In genomic region chr2:36965196-36965595, GRCh38 we compare ENCODE assay signal across 8 cellular contexts. TPM values are rescaled to one million over a fixed set of nuclear protein-coding genes. Genes with fewer than 3 reads are reported as not detected.
DNase-seq lines count a peak whose midpoint lies in the region; ATAC-seq and TF ChIP-seq lines count a peak whose summit lies in the region.

No MANE protein-coding gene starts in this region.

- TF ChIP-seq POLR2A in erythroblast (IDR thresholded peaks at IDR 0.05; ENCODE audit: low read length): no peak

- H3F3A ChIP-seq in PC-3 (ENCODE audit: low read length, unreplicated experiment): no peaks in the 10 kb centered on the region

- H3K9me3 ChIP-seq in DND-41 (ENCODE audit: insufficient read depth, low read length, severe bottlenecking): no peaks in the 10 kb centered on the region
- no peaks in the 10 kb centered on the region for H3K9me3 ChIP-seq in PC-3 (ENCODE audit: low read length)
- H3K9me3 ChIP-seq in parathyroid adenoma (ENCODE audit: control insufficient read depth, low read length): no peaks in the 10 kb centered on the region

- no peaks in the 10 kb centered on the region for H3K9me2 ChIP-seq in PC-3 (replicated peaks; ENCODE audit: low read length)

- H3K27me3 ChIP-seq in DND-41 (ENCODE audit: insufficient read depth, low read length, poor library complexity): no peaks in the 10 kb centered on the region
- no peaks in the 10 kb centered on the region for H3K27me3 ChIP-seq in PC-3 (ENCODE audit: low read length)
- no peaks in the 10 kb centered on the region for H3K27me3 ChIP-seq in parathyroid adenoma (ENCODE audit: control insufficient read depth, insufficient read depth, low read length)

- H2AFZ ChIP-seq in DND-41 (ENCODE audit: low read depth, low read length) (no peak overlapping the region; the same call in 1 of the 2 replicates), PC-3 (ENCODE audit: low read length) (peak overlapping the region; percentile 84), parathyroid adenoma (no peak overlapping the region)

- CTCF ChIA-PET in PC-3 (lab: Charles Lee): no interaction called here

- H4K20me1 ChIP-seq in DND-41 (ENCODE audit: insufficient read depth, low read length) (peaks cover 2% of the 10 kb centered on the region; the same call in 1 of the 2 replicates), PC-3 (ENCODE audit: low read length) (no peaks in the 10 kb centered on the region; the same call in 1 of the 2 replicates)

- TF ChIP-seq CTCF in DND-41 (IDR thresholded peaks at IDR 0.05; ENCODE audit: borderline replicate concordance, extremely low read depth, low read length, poor library complexity, severe bottlenecking) (no peak), PC-3 (conservative IDR thresholded peaks at IDR 0.05; ENCODE audit: low read depth, low read length) (no peak), parathyroid adenoma (IDR thresholded peaks at IDR 0.05) (no peak), GM13976 (IDR thresholded peaks at IDR 0.05; ENCODE audit: borderline replicate concordance, control extremely low read depth, extremely low read depth, insufficient read depth, missing control alignments) (no peak)

- H3K4me1 ChIP-seq in DND-41 (ENCODE audit: insufficient read depth, low read length) (peaks cover 32% of the 10 kb centered on the region), PC-3 (ENCODE audit: insufficient read depth, low read length) (peaks cover 37% of the 10 kb centered on the region), parathyroid adenoma (peaks cover 3% of the 10 kb centered on the region)

- H3K4me2 ChIP-seq in DND-41 (ENCODE audit: insufficient read depth, low read length) (peak overlapping the region; percentile 98), PC-3 (ENCODE audit: low read length) (peak overlapping the region; percentile 95), parathyroid adenoma (ENCODE audit: low read length) (peak overlapping the region; percentile 69)

- in situ Hi-C loops in GM13976 (cut with MboI; ENCODE audit: low sequenced_read_pairs, unreplicated experiment): no loop called here

- intact Hi-C loops in PC-3 (cut with micrococcal nuclease): no loop called here

- no peaks in the 10 kb centered on the region; the same call in 1 of the 2 replicates for H3K36me3 ChIP-seq in DND-41 (ENCODE audit: insufficient read depth, low read length)
- no peaks in the 10 kb centered on the region for H3K36me3 ChIP-seq in PC-3 (ENCODE audit: low read depth, low read length)
- no peaks in the 10 kb centered on the region for H3K36me3 ChIP-seq in parathyroid adenoma (ENCODE audit: control insufficient read depth, insufficient read depth, low read length)

- BruUV-seq in PC-3 (replicated peaks; lab: Mats Ljungman, UMichigan): no TSS peak

- DNase-seq in DND-41 (no peak), PC-3 (no peak), erythroblast (lab: John Stamatoyannopoulos, UW) (peak; percentile 44 to 68), NCI-H2081 (lab: John Stamatoyannopoulos, UW) (no peak), GM13976 (ENCODE audit: low spot score) (no peak), HPDE6-E6E7 (ENCODE audit: extremely low spot score) (no peak), NCI-H146 (lab: John Stamatoyannopoulos, UW) (no peak)

- H3K4me3 ChIP-seq in DND-41 (ENCODE audit: low read depth in 1 of 2, low read length in 2 of 2) (peak overlapping the region; percentile 81 to 99; a peak in 3 of 4 replicates), PC-3 (ENCODE audit: low read length) (peak overlapping the region; percentile 98), parathyroid adenoma (ENCODE audit: low read depth, low read length) (peak overlapping the region; percentile 83)

- H3K79me2 ChIP-seq in DND-41 (ENCODE audit: insufficient read depth, low read length) (peaks cover 55% of the 10 kb centered on the region), PC-3 (ENCODE audit: low read length) (peaks cover 56% of the 10 kb centered on the region), parathyroid adenoma (peaks cover 10% of the 10 kb centered on the region)

- POLR2A ChIA-PET in PC-3 (lab: Charles Lee; ENCODE audit: unreplicated experiment): no interaction called here

- peak overlapping the region; percentile 74 for H3K9ac ChIP-seq in DND-41 (ENCODE audit: low read depth, low read length)
- H3K9ac ChIP-seq in PC-3 (ENCODE audit: low read length): peak overlapping the region; percentile 83; the same call in 1 of the 2 replicates
- no peak overlapping the region for H3K9ac ChIP-seq in parathyroid adenoma

- no peak for ATAC-seq in DND-41 (ENCODE audit: insufficient read depth, low read depth)
- no peak for ATAC-seq in PC-3

- H3K27ac ChIP-seq in DND-41 (ENCODE audit: low read length): peak overlapping the region; percentile 6; the same call in 1 of the 2 replicates
- H3K27ac ChIP-seq in PC-3 (ENCODE audit: low read length): no peak overlapping the region
- no peak overlapping the region for H3K27ac ChIP-seq in parathyroid adenoma

RNA-seq across cellular contexts. Expression of gene STRN, which starts 1.1 kb away (rescaled TPM):
- total RNA-seq in PC-3 (2014; rRNA removed): 12.9 and 18.9 TPM in 2 replicates

Comparison
In these comparisons a context has a peak if more than half of its experiments do, and no peak if none do; other contexts are left out.
1. DNase-seq: peak in erythroblast (2 of 2); none in DND-41 (single experiment), PC-3 (single experiment), NCI-H2081 (0 of 2), GM13976 (single experiment), HPDE6-E6E7 (single experiment) and NCI-H146 (single experiment).
2. Peak in every context shown above with its lines, with median percentiles within 50 percentile points of each other: H3K4me2 ChIP-seq and H3K4me3 ChIP-seq.